26 cellular contexts compared by ENCODE assay signal in the genomic region with DNA sequence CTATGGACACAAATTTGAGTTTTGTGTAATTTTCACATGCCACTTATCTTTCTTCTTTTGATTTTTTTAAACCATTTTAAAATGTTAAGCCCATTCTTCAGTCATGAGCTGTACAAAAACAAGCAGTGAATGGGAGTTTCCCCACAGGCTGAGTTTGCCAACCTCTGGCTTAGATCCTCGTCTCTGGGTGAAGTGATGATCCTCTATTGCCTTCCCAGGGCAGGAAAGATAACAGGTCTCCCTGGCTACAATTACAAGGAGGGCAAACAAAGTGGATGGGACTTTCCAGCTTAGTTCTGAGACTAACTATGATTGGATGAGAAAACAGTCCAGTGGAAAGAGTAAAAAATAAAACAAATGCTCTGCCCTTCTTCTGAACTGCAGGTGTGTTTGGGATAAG.
DNase-seq lines count a peak whose midpoint lies in the region; ATAC-seq, FAIRE-seq and TF ChIP-seq lines count a peak whose summit lies in the region.
"Had no signal": no experiment of that assay in that cellular context is flagged by ENCODE, and none has a peak within 500 bp of the region (broad histone marks: within the 10 kb centered on the region; RNA-seq: fewer than 3 reads in every experiment).

No MANE protein-coding gene starts in this region.

- no peak overlapping the region for H3K27ac Mint-ChIP-seq in activated T-cell treated with anti-CD3 and anti-CD28 coated beads, Interleukin-2, amount 50 U/mL, for 72 hours
- H3K27ac Mint-ChIP-seq: activated naive CD4-positive, alpha-beta T cell treated with anti-CD3 and anti-CD28 coated beads, Interleukin-2, amount 50 U/mL, for 72 hours; activated T-cell treated with anti-CD3 and anti-CD28 coated beads, Interleukin-2, amount 50 U/mL, for 24 hours; CD4-positive, alpha-beta T cell; effector memory CD8-positive, alpha-beta T cell; nephron progenitor cell; stimulated activated naive CD8-positive, alpha-beta T cell treated with anti-CD3 and anti-CD28 coated beads, Interleukin-15, Interleukin-2, amounts not matched to agents 100 ng/mL and 50 ng/mL, for 24 hours had no signal

- no peak overlapping the region for H3K27ac ChIP-seq in heart left ventricle
- H3K27ac ChIP-seq in right atrium auricular region: peak overlapping the region in 1 of 2 donors; percentile 63
- no peak overlapping the region for H3K27ac ChIP-seq in gastroesophageal sphincter
- H3K27ac ChIP-seq: gastrocnemius medialis, prostate gland, upper lobe of right lung had no signal

- no peaks in the 10 kb centered on the region for H3K36me3 Mint-ChIP-seq in activated T-cell treated with anti-CD3 and anti-CD28 coated beads, Interleukin-2, amount 50 U/mL, for 72 hours (ENCODE audit: insufficient read depth in 2 of 2)
- H3K36me3 Mint-ChIP-seq: activated naive CD4-positive, alpha-beta T cell treated with anti-CD3 and anti-CD28 coated beads, Interleukin-2, amount 50 U/mL, for 72 hours had no signal

- H3K4me3 Mint-ChIP-seq in activated T-cell treated with anti-CD3 and anti-CD28 coated beads, Interleukin-2, amount 50 U/mL, for 72 hours: no peak overlapping the region
- H3K4me3 Mint-ChIP-seq: activated T-cell treated with anti-CD3 and anti-CD28 coated beads, Interleukin-2, amount 50 U/mL, for 24 hours; CD4-positive, alpha-beta T cell; effector memory CD8-positive, alpha-beta T cell; nephron progenitor cell; stimulated activated naive CD8-positive, alpha-beta T cell treated with anti-CD3 and anti-CD28 coated beads, Interleukin-15, Interleukin-2, amounts not matched to agents 100 ng/mL and 50 ng/mL, for 24 hours had no signal

- intact Hi-C loops in heart left ventricle (cut with DNase I): no loop called here

- no peaks in the 10 kb centered on the region for H3K9me3 Mint-ChIP-seq in activated T-cell treated with anti-CD3 and anti-CD28 coated beads, Interleukin-2, amount 50 U/mL, for 72 hours
- H3K9me3 Mint-ChIP-seq: activated naive CD4-positive, alpha-beta T cell treated with anti-CD3 and anti-CD28 coated beads, Interleukin-2, amount 50 U/mL, for 72 hours; activated T-cell treated with anti-CD3 and anti-CD28 coated beads, Interleukin-2, amount 50 U/mL, for 24 hours; CD4-positive, alpha-beta T cell; effector memory CD8-positive, alpha-beta T cell; stimulated activated naive CD8-positive, alpha-beta T cell treated with anti-CD3 and anti-CD28 coated beads, Interleukin-15, Interleukin-2, amounts not matched to agents 100 ng/mL and 50 ng/mL, for 24 hours had no signal

- TF ChIP-seq EP300 in gastroesophageal sphincter (IDR thresholded peaks at IDR 0.05): no peak

- H3K27me3 ChIP-seq in heart left ventricle: no peaks in the 10 kb centered on the region
- no peaks in the 10 kb centered on the region for H3K27me3 ChIP-seq in right atrium auricular region
- peaks cover 3% of the 10 kb centered on the region for H3K27me3 ChIP-seq in bronchial epithelial cell (ENCODE audit: control insufficient read depth, insufficient read depth, low read length)
- H3K27me3 ChIP-seq in gastroesophageal sphincter: no peaks in the 10 kb centered on the region
- H3K27me3 ChIP-seq: gastrocnemius medialis, upper lobe of right lung had no signal

- peaks cover 0 to 15% (median 0%) of the 10 kb centered on the region in 12 donors for H3K4me1 ChIP-seq in heart left ventricle
- peaks cover 0 to 10% of the 10 kb centered on the region in 2 donors for H3K4me1 ChIP-seq in right atrium auricular region
- peaks cover 0 to 7% (median 0%) of the 10 kb centered on the region in 3 donors for H3K4me1 ChIP-seq in gastroesophageal sphincter
- H3K4me1 ChIP-seq: gastrocnemius medialis, prostate gland, upper lobe of right lung had no signal

- WGBS in heart left ventricle, 4 donors: 0 to 22% (median 11%) methylated on average over 1 of the region's 1 CpG
- 0% methylated on average over 1 of the region's 1 CpG for WGBS in gastroesophageal sphincter (ENCODE audit: low coverage in 1 of 2), 2 donors

- DNase-seq in heart left ventricle: no peak
- DNase-seq in right atrium auricular region (ENCODE audit: low spot score): no peak
- DNase-seq in bronchial epithelial cell (ENCODE audit: low read depth): peak; percentile 66
- DNase-seq in kidney glomerular epithelial cell (lab: John Stamatoyannopoulos, UW): peak; percentile 79
- no peak for DNase-seq in ACHN
- no peak for DNase-seq in NCI-H510A treated with DMSO at 0.1 percent for 48 hours (lab: John Stamatoyannopoulos, UW)
- no peak for DNase-seq in activated T-cell treated with anti-CD3 and anti-CD28 coated beads, Interleukin-2, amount 50 U/mL, for 72 hours
- DNase-seq: activated CD4-positive, alpha-beta T cell treated with anti-CD3 and anti-CD28 coated beads, Interleukin-2, amount 50 U/mL, for 48 hours; activated T-cell treated with anti-CD3 and anti-CD28 coated beads, Interleukin-2, amount 50 U/mL, for 24 hours; caudate nucleus; CD4-positive, alpha-beta T cell; DMS79 treated with DMSO at 0.1 percent for 48 hours; effector memory CD8-positive, alpha-beta T cell; gastrocnemius medialis; mesendoderm; NCI-H2107; NCI-H748 treated with DMSO at 0.1 percent for 48 hours; nephron progenitor cell; stimulated activated CD4-positive, alpha-beta T cell treated with anti-CD3 and anti-CD28 coated beads, Interleukin-15, amount 100 ng/mL, for 24 hours; upper lobe of right lung had no signal

- H3K36me3 ChIP-seq in heart left ventricle: no peaks in the 10 kb centered on the region
- no peaks in the 10 kb centered on the region for H3K36me3 ChIP-seq in right atrium auricular region
- no peaks in the 10 kb centered on the region for H3K36me3 ChIP-seq in bronchial epithelial cell (ENCODE audit: control insufficient read depth, insufficient read depth, low read length)
- H3K36me3 ChIP-seq in gastroesophageal sphincter: no peaks in the 10 kb centered on the region
- H3K36me3 ChIP-seq: gastrocnemius medialis, prostate gland, upper lobe of right lung had no signal

- H3K4me1 Mint-ChIP-seq in activated T-cell treated with anti-CD3 and anti-CD28 coated beads, Interleukin-2, amount 50 U/mL, for 72 hours (ENCODE audit: low read depth): no peaks in the 10 kb centered on the region

- ATAC-seq in heart left ventricle (peak; percentile 72 to 91 (median 84)), gastroesophageal sphincter (no peak)
- no peak for ATAC-seq in activated T-cell treated with anti-CD3 and anti-CD28 coated beads, Interleukin-2, amount 50 U/mL, for 72 hours (replicated peaks in 1 of 2)
- ATAC-seq: activated naive CD4-positive, alpha-beta T cell treated with anti-CD3 and anti-CD28 coated beads, Interleukin-2, amount 50 U/mL, for 72 hours; effector memory CD8-positive, alpha-beta T cell; gastrocnemius medialis; upper lobe of right lung had no signal

- FAIRE-seq in bronchial epithelial cell (lab: Jason Lieb, UNC): no peak
- FAIRE-seq: GM18507, H54 had no signal

- in situ Hi-C loops in ACHN (cut with HindIII; ENCODE audit: low pct_ligation_motif_present, low pct_unique_long_range_greater_than_20kb, low sequenced_read_pairs): no loop called here

- peaks cover 15% of the 10 kb centered on the region for H3K27me3 Mint-ChIP-seq in activated T-cell treated with anti-CD3 and anti-CD28 coated beads, Interleukin-2, amount 50 U/mL, for 72 hours (ENCODE audit: low read depth)

- TF ChIP-seq CTCF in heart left ventricle (IDR thresholded peaks at IDR 0.05): no peak
- no peak for TF ChIP-seq CTCF in right atrium auricular region (IDR thresholded peaks at IDR 0.05)
- no peak for TF ChIP-seq CTCF in bronchial epithelial cell (IDR thresholded peaks at IDR 0.05; ENCODE audit: insufficient read depth, low read length, severe bottlenecking)
- no peak for TF ChIP-seq CTCF in gastroesophageal sphincter (IDR thresholded peaks at IDR 0.05)

- H3K4me3 ChIP-seq in heart left ventricle (no peak overlapping the region), right atrium auricular region (no peak overlapping the region), bronchial epithelial cell (ENCODE audit: low read depth, low read length) (no peak overlapping the region), gastroesophageal sphincter (no peak overlapping the region)
- H3K4me3 ChIP-seq: gastrocnemius medialis, prostate gland, upper lobe of right lung had no signal

- TF ChIP-seq POLR2A in heart left ventricle (IDR thresholded peaks at IDR 0.05): no peak
- no peak for TF ChIP-seq POLR2A in gastroesophageal sphincter (IDR thresholded peaks at IDR 0.05)

- no peaks in the 10 kb centered on the region for H3K9me3 ChIP-seq in heart left ventricle
- no peaks in the 10 kb centered on the region for H3K9me3 ChIP-seq in right atrium auricular region
- H3K9me3 ChIP-seq in gastroesophageal sphincter: no peaks in the 10 kb centered on the region
- H3K9me3 ChIP-seq: gastrocnemius medialis, prostate gland, upper lobe of right lung had no signal

Comparison
In these comparisons a context has a peak if more than half of its experiments do, and no peak if none do; other contexts are left out.
1. ATAC-seq: peak in heart left ventricle (4 of 4); none in activated T-cell treated with anti-CD3 and anti-CD28 coated beads, Interleukin-2, amount 50 U/mL, for 72 hours (0 of 2) and gastroesophageal sphincter (single experiment).
2. DNase-seq: peak in bronchial epithelial cell (single experiment) and kidney glomerular epithelial cell (single experiment); none in heart left ventricle (0 of 5), right atrium auricular region (single experiment), ACHN (single experiment), NCI-H510A treated with DMSO at 0.1 percent for 48 hours (single experiment) and activated T-cell treated with anti-CD3 and anti-CD28 coated beads, Interleukin-2, amount 50 U/mL, for 72 hours (0 of 2).